8 cellular contexts compared by ENCODE assay signal in genomic region chr1:162070094-162070748, GRCh38. TPM values are rescaled to one million over a fixed set of nuclear protein-coding genes. Genes with fewer than 3 reads are reported as not detected.
DNase-seq lines count a peak whose midpoint lies in the region; ATAC-seq, FAIRE-seq and TF ChIP-seq lines count a peak whose summit lies in the region.

No MANE protein-coding gene starts in this region.

- TF ChIP-seq POLR2A in A549 (IDR thresholded peaks at IDR 0.05; ENCODE audit: low read length) = no peak

- H2AFZ ChIP-seq in neuronal stem cell (ENCODE audit: low read length) = peak overlapping the region; percentile 96

- H3K4me3 ChIP-seq in A549 = peak overlapping the region; percentile 74
- H3K4me3 ChIP-seq in SK-N-MC = peak overlapping the region; percentile 87
- H3K4me3 ChIP-seq in epithelial cell of esophagus (ENCODE audit: low read length) = peak overlapping the region; percentile 41
- peak overlapping the region; percentile 86 to 97 for H3K4me3 ChIP-seq in neuronal stem cell (ENCODE audit: low read length in 2 of 2)

- POLR2A ChIA-PET in A549 (lab: Yijun Ruan, JAX) = no interaction called here

- H3K27ac ChIP-seq in A549 (peak overlapping the region; percentile 45 to 80; a peak in 5 of 6 replicates), SK-N-MC (no peak overlapping the region), neuronal stem cell (replicated peaks; ENCODE audit: low read length) (no peak overlapping the region)

- H3K4me1 ChIP-seq in A549 (peaks cover 9% of the 10 kb centered on the region; the same call in 1 of the 3 replicates), neuronal stem cell (ENCODE audit: control insufficient read depth in 2 of 2, insufficient read depth in 1 of 2, low read depth in 1 of 2, low read length in 2 of 2) (peaks cover 16% of the 10 kb centered on the region in 2 donors)

- no peak for FAIRE-seq in A549 (lab: Jason Lieb, UNC)

- no peak overlapping the region for H3K4ac ChIP-seq in neuronal stem cell (ENCODE audit: low read length)

- H2BK120ac ChIP-seq in neuronal stem cell (ENCODE audit: low read depth, low read length) = peak overlapping the region; percentile 69

- H2BK12ac ChIP-seq in neuronal stem cell (ENCODE audit: low read length) = no peak overlapping the region

- H3K14ac ChIP-seq in neuronal stem cell (ENCODE audit: low read length) = peak overlapping the region; percentile 71

- no peak for TF ChIP-seq EP300 in A549 (IDR thresholded peaks at IDR 0.05)

- WGBS in A549 (ENCODE audit: missing lambda C conversion rate) = 25% methylated on average over 10 of the region's 29 CpGs
- WGBS in neuronal stem cell (ENCODE audit: extremely low coverage in 2 of 2, insufficient read length in 2 of 2, insufficient replicate concordance in 1 of 2), 2 donors = no CpG with 5 or more reads among the region's 29 CpGs

- no peak for TF ChIP-seq RAD21 in A549 (conservative IDR thresholded peaks at IDR 0.05 in 1 of 2, IDR thresholded peaks at IDR 0.05 in 1 of 2)

- H3K23ac ChIP-seq in neuronal stem cell (ENCODE audit: low read depth, low read length, poor library complexity) = peak overlapping the region; percentile 16

- H2BK5ac ChIP-seq in neuronal stem cell (ENCODE audit: low read length) = no peak overlapping the region

- peak overlapping the region; percentile 92 for H3K18ac ChIP-seq in neuronal stem cell (ENCODE audit: low read length)

- H3K79me1 ChIP-seq in neuronal stem cell (ENCODE audit: low read depth, low read length) = peaks cover 2% of the 10 kb centered on the region

- H3K9ac ChIP-seq in SK-N-MC (ENCODE audit: insufficient read length) (peak overlapping the region; percentile 66), neuronal stem cell (ENCODE audit: low read depth, low read length, poor library complexity) (peak overlapping the region; percentile 96)

- H4K8ac ChIP-seq in neuronal stem cell (ENCODE audit: low read depth, low read length) = no peak overlapping the region

- ATAC-seq in A549 = peak; percentile 2 to 20; a peak in 3 of 6 replicates
- peak; percentile 32 for ATAC-seq in GM18907 (IDR thresholded peaks at IDR 0.05; ENCODE audit: unreplicated experiment)
- no peak for ATAC-seq in HG03378 (IDR thresholded peaks at IDR 0.05; ENCODE audit: unreplicated experiment)

- no peak overlapping the region for H4K91ac ChIP-seq in neuronal stem cell (ENCODE audit: low read depth, low read length, poor library complexity)

- peaks cover 12% of the 10 kb centered on the region; the same call in 1 of the 2 replicates for H3K36me3 ChIP-seq in SK-N-MC (ENCODE audit: insufficient read depth, low read length)
- peaks cover 0 to 14% of the 10 kb centered on the region in 2 donors for H3K36me3 ChIP-seq in neuronal stem cell (replicated peaks in 1 of 2; ENCODE audit: control insufficient read depth in 2 of 2, insufficient read depth in 2 of 2, low read length in 2 of 2)

- H3K9me3 ChIP-seq in A549 (peaks cover 7% of the 10 kb centered on the region; the same call in 1 of the 3 replicates), SK-N-MC (ENCODE audit: low read depth, low read length) (no peaks in the 10 kb centered on the region), neuronal stem cell (replicated peaks in 1 of 2; ENCODE audit: control insufficient read depth in 2 of 2, insufficient read depth in 1 of 2, low read depth in 1 of 2, low read length in 2 of 2) (peaks cover 0 to 10% of the 10 kb centered on the region in 2 donors)

- DNase-seq in A549 (ENCODE audit: low read depth in 1 of 2, low spot score in 1 of 2) (peak in 1 of 2 experiments; percentile 8), SK-N-MC (ENCODE audit: low read depth, low spot score) (no peak), epithelial cell of esophagus (ENCODE audit: low read depth) (no peak), neuronal stem cell (ENCODE audit: low spot score) (no peak), AML-193 (lab: John Stamatoyannopoulos, UW) (no peak), inferior parietal cortex (ENCODE audit: extremely low spot score) (no peak)

- CTCF ChIA-PET in A549 (lab: Yijun Ruan, JAX) = interaction anchor here (0.9 to 2.0 kb wide), 3 partner anchors 14 to 278 kb away, joined by 3 to 14 read pairs (median 3); no protein-coding TSS in a partner anchor

- no peak overlapping the region for H2AK5ac ChIP-seq in neuronal stem cell (ENCODE audit: low read depth, low read length)

- H3K27me3 ChIP-seq in neuronal stem cell (ENCODE audit: control insufficient read depth in 3 of 3, insufficient read depth in 3 of 3, low read depth in 1 of 3, low read length in 3 of 3) = peaks cover 0 to 5% (median 0%) of the 10 kb centered on the region in 3 experiments

- peak overlapping the region; percentile 99 for H3K4me2 ChIP-seq in A549
- H3K4me2 ChIP-seq in neuronal stem cell (ENCODE audit: insufficient read depth, low read length, poor library complexity, severe bottlenecking) = peak overlapping the region; percentile 87

- no peak overlapping the region for H2BK15ac ChIP-seq in neuronal stem cell (ENCODE audit: low read length)

- no peak for TF ChIP-seq CTCF in A549 (IDR thresholded peaks at IDR 0.05)
- TF ChIP-seq CTCF in epithelial cell of esophagus (IDR thresholded peaks at IDR 0.05; ENCODE audit: insufficient read depth, low read depth, low read length, missing control alignments) = no peak

TF ChIP-seq in A549, 52 proteins besides CTCF, POLR2A, EP300 and RAD21:
- TF ChIP-seq EHF (CRISPR knock-in tag; IDR thresholded peaks at IDR 0.05) = no peak
- TF ChIP-seq RARB (CRISPR knock-in tag; IDR thresholded peaks at IDR 0.05) = no peak
- no peak for TF ChIP-seq KDM5A (IDR thresholded peaks at IDR 0.05)
- TF ChIP-seq FOSL2 (IDR thresholded peaks at IDR 0.05) = no peak
- no peak for TF ChIP-seq FOSL2 (CRISPR knock-in tag; IDR thresholded peaks at IDR 0.05)
- TF ChIP-seq CBX2 (IDR thresholded peaks at IDR 0.05; ENCODE audit: borderline replicate concordance, low read depth) = no peak
- no peak for TF ChIP-seq EHMT2 (IDR thresholded peaks at IDR 0.05; ENCODE audit: low read depth)
- TF ChIP-seq HMGXB4 (CRISPR knock-in tag; IDR thresholded peaks at IDR 0.05; ENCODE audit: borderline replicate concordance) = no peak

RNA-seq across cellular contexts. Expression of gene NOS1AP, which starts 0.7 kb away (rescaled TPM):
- polyA plus RNA-seq in A549 (2011; rRNA removed) (0.13 and 0.17 TPM in 2 replicates), A549 (2017; fragmentation: RNase III; extraction: RNeasy Plus Mini Kit Qiagen cat#74134 plus additional on column Dnase treatment) (0.25 to 0.34 TPM (median 0.25 TPM) in 3 replicates)
- 0.13 and 0.31 TPM in 2 replicates for polyA plus RNA-seq in A549 (2012; cell fraction: cytosol; rRNA removed)
- polyA plus RNA-seq in A549 (2012; cell fraction: nucleus; rRNA removed) = 0.28 and 0.74 TPM in 2 replicates
- polyA minus RNA-seq in A549 (2011; rRNA and poly(A)+ RNA removed) = 0.17 and 0.34 TPM in 2 replicates
- polyA plus RNA-seq in neuronal stem cell (2013, experiment 1 of 2) = 2.5 TPM
- polyA plus RNA-seq in neuronal stem cell (2013, experiment 2 of 2) = 2.2 TPM

RNA-seq across cellular contexts. Expression of gene OLFML2B, which starts 46.6 kb away (rescaled TPM):
- polyA plus RNA-seq in A549 (2011; rRNA removed) (0.10 and 0.21 TPM in 2 replicates), A549 (2017; fragmentation: RNase III; extraction: RNeasy Plus Mini Kit Qiagen cat#74134 plus additional on column Dnase treatment) (0.45 to 0.79 TPM (median 0.75 TPM) in 3 replicates)
- 0.16 and 0.17 TPM in 2 replicates for polyA plus RNA-seq in A549 (2012; cell fraction: cytosol; rRNA removed)
- 0.51 and 0.54 TPM in 2 replicates for polyA plus RNA-seq in A549 (2012; cell fraction: nucleus; rRNA removed)
- polyA minus RNA-seq in A549 (2011; rRNA and poly(A)+ RNA removed) = 0.39 and 0.41 TPM in 2 replicates
- 6.2 TPM for polyA plus RNA-seq in neuronal stem cell (2013, experiment 1 of 2)
- polyA plus RNA-seq in neuronal stem cell (2013, experiment 2 of 2) = 6.6 TPM

Comparison
In these comparisons a context has a peak if more than half of its experiments do, and no peak if none do; other contexts are left out.
1. H3K27ac ChIP-seq: peak in A549 (2 of 2); none in SK-N-MC (single experiment) and neuronal stem cell (single experiment).
2. H3K4me3 ChIP-seq: peak in every context shown above with its lines; median percentile 92 in neuronal stem cell; 87 in SK-N-MC; 74 in A549; 41 in epithelial cell of esophagus.